22 cellular contexts compared by ENCODE assay signal in genomic region chr12:124558298-124558697, GRCh38.
"Had no signal": no experiment of that assay in that cellular context is flagged by ENCODE, and none has a peak within 500 bp of the region (broad histone marks: within the 10 kb centered on the region; RNA-seq: fewer than 3 reads in every experiment).

No MANE protein-coding gene starts in this region.

- H3K4me3 ChIP-seq: lung, skin epidermis, stomach had no signal

- DNase-seq: activated CD4-positive, alpha-beta T cell treated with anti-CD3 and anti-CD28 coated beads, Interleukin-2, amount 10 ng/mL, durations not matched to agents 7 days and 5 days; activated CD8-positive, alpha-beta T cell treated with anti-CD3 and anti-CD28 coated beads, Interleukin-2, amount 10 ng/mL, durations not matched to agents 7 days and 5 days; activated naive CD4-positive, alpha-beta T cell treated with anti-CD3 and anti-CD28 coated beads for 36 hours; activated naive CD8-positive, alpha-beta T cell treated with anti-CD3 and anti-CD28 coated beads, Interleukin-2, amount 50 U/mL, for 24 hours; activated T-cell treated with anti-CD3 and anti-CD28 coated beads, Interleukin-2, amount 50 U/mL, for 4 hours; anterior cingulate cortex; dermis blood vessel endothelial cell; effector memory CD8-positive, alpha-beta T cell; foreskin keratinocyte; hippocampal formation; left colon; nephron progenitor cell; occipital lobe; stimulated activated CD4-positive, alpha-beta T cell treated with anti-CD3 and anti-CD28 coated beads, Interleukin-15, amount 100 ng/mL, for 24 hours; stimulated activated CD4-positive, alpha-beta T cell treated with anti-CD3 and anti-CD28 coated beads, Interleukin-2, amount 100 ng/mL, for 48 hours; stomach had no signal

- ATAC-seq: activated CD4-positive, CD25-positive, alpha-beta regulatory T cell treated with anti-CD3 and anti-CD28 coated beads, Interleukin-2, amount 50 U/mL, for 24 hours; activated CD8-positive, alpha-beta T cell treated with anti-CD3 and anti-CD28 coated beads, Interleukin-2, amount 10 ng/mL, durations not matched to agents 7 days and 5 days; activated naive CD8-positive, alpha-beta T cell treated with anti-CD3 and anti-CD28 coated beads, Interleukin-2, amount 50 U/mL, for 24 hours; activated T-cell treated with anti-CD3 and anti-CD28 coated beads, Interleukin-2, amount 50 U/mL, for 4 hours; effector memory CD8-positive, alpha-beta T cell; foreskin keratinocyte; left colon had no signal

- H3K4me3 Mint-ChIP-seq: activated CD4-positive, alpha-beta T cell treated with anti-CD3 and anti-CD28 coated beads, Interleukin-2, amount 10 ng/mL, durations not matched to agents 7 days and 5 days; activated CD8-positive, alpha-beta T cell treated with anti-CD3 and anti-CD28 coated beads, Interleukin-2, amount 10 ng/mL, durations not matched to agents 7 days and 5 days; activated naive CD4-positive, alpha-beta T cell treated with anti-CD3 and anti-CD28 coated beads for 36 hours; activated naive CD8-positive, alpha-beta T cell treated with anti-CD3 and anti-CD28 coated beads, Interleukin-2, amount 50 U/mL, for 24 hours; activated T-cell treated with anti-CD3 and anti-CD28 coated beads, Interleukin-2, amount 50 U/mL, for 4 hours; effector memory CD8-positive, alpha-beta T cell; mesothelial cell of epicardium; nephron progenitor cell; T-helper 2 cell treated with Interferon-gamma antibody and Interleukin-4, amounts not matched to agents 5 μg/mL and 100 μg/mL, for 36 hours; type B pancreatic cell had no signal

- H3K27ac ChIP-seq: foreskin keratinocyte, skin epidermis had no signal

- H3K27ac Mint-ChIP-seq: activated CD4-positive, alpha-beta T cell treated with anti-CD3 and anti-CD28 coated beads, Interleukin-2, amount 10 ng/mL, durations not matched to agents 7 days and 5 days; activated CD8-positive, alpha-beta T cell treated with anti-CD3 and anti-CD28 coated beads, Interleukin-2, amount 10 ng/mL, durations not matched to agents 7 days and 5 days; activated naive CD4-positive, alpha-beta T cell treated with anti-CD3 and anti-CD28 coated beads for 36 hours; activated naive CD8-positive, alpha-beta T cell treated with anti-CD3 and anti-CD28 coated beads, Interleukin-2, amount 50 U/mL, for 24 hours; effector memory CD8-positive, alpha-beta T cell; nephron progenitor cell; T-helper 2 cell treated with Interferon-gamma antibody and Interleukin-4, amounts not matched to agents 5 μg/mL and 100 μg/mL, for 36 hours; type B pancreatic cell had no signal

- H3K9me3 Mint-ChIP-seq: activated CD4-positive, alpha-beta T cell treated with anti-CD3 and anti-CD28 coated beads, Interleukin-2, amount 10 ng/mL, durations not matched to agents 7 days and 5 days; activated naive CD4-positive, alpha-beta T cell treated with anti-CD3 and anti-CD28 coated beads for 36 hours; activated naive CD8-positive, alpha-beta T cell treated with anti-CD3 and anti-CD28 coated beads, Interleukin-2, amount 50 U/mL, for 24 hours; activated T-cell treated with anti-CD3 and anti-CD28 coated beads, Interleukin-2, amount 50 U/mL, for 4 hours; effector memory CD8-positive, alpha-beta T cell; nephron progenitor cell; T-helper 2 cell treated with Interferon-gamma antibody and Interleukin-4, amounts not matched to agents 5 μg/mL and 100 μg/mL, for 36 hours; type B pancreatic cell had no signal

- H3K27me3 Mint-ChIP-seq: activated CD4-positive, alpha-beta T cell treated with anti-CD3 and anti-CD28 coated beads, Interleukin-2, amount 10 ng/mL, durations not matched to agents 7 days and 5 days; activated naive CD8-positive, alpha-beta T cell treated with anti-CD3 and anti-CD28 coated beads, Interleukin-2, amount 50 U/mL, for 24 hours; effector memory CD8-positive, alpha-beta T cell; type B pancreatic cell had no signal

- H3K27me3 ChIP-seq: foreskin keratinocyte, stomach had no signal

- H3K9me3 ChIP-seq: stomach had no signal
